ENCODE assay signal across 1 cellular context in the genomic region with DNA sequence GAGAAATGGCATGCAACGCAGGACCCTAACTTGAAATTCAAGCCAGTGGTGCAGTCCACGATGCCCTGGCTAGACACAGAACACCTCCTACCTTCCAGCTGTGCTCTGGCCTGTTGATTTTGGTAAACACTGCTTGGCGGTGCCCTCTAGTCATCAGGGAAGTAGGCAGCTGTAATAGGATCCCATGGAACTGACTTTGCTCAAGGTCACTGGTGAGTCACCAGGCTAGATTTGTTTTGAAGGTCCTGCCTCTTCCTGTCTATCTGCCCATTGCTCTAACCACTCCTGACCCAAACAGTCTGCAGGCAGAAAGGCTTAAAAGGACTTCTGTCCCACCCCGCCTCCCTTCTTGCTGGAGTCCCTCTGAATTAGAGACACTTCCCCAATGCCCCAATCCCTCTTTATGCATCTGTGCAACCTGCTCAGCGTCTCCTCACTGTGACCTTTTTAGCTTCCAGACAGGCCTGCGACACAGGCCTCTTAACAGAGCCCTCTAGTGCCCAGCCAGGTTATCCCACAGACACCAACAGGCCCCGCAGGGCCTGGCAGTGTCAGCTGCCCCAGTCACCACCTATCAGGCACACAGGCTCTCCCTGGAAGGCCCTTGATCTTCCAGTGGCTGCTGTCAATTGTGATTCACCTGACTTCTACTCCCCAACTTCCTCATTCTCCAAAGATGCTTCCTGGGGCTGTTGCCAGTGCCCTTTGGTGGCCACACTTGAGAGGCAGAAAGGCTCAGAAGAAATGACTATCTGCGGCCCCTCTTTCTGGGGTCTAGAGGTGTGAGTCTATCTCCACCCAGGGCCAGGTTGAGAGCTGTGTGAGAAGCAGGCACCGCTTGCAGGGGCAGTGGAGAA.
TF ChIP-seq lines count a peak whose summit lies in the region.

No MANE protein-coding gene starts in this region.

TF ChIP-seq in K562, 482 proteins besides CTCF, POLR2A, EP300 and RAD21 (continued from another document and continues in another):
- TF ChIP-seq, protein P1, sequence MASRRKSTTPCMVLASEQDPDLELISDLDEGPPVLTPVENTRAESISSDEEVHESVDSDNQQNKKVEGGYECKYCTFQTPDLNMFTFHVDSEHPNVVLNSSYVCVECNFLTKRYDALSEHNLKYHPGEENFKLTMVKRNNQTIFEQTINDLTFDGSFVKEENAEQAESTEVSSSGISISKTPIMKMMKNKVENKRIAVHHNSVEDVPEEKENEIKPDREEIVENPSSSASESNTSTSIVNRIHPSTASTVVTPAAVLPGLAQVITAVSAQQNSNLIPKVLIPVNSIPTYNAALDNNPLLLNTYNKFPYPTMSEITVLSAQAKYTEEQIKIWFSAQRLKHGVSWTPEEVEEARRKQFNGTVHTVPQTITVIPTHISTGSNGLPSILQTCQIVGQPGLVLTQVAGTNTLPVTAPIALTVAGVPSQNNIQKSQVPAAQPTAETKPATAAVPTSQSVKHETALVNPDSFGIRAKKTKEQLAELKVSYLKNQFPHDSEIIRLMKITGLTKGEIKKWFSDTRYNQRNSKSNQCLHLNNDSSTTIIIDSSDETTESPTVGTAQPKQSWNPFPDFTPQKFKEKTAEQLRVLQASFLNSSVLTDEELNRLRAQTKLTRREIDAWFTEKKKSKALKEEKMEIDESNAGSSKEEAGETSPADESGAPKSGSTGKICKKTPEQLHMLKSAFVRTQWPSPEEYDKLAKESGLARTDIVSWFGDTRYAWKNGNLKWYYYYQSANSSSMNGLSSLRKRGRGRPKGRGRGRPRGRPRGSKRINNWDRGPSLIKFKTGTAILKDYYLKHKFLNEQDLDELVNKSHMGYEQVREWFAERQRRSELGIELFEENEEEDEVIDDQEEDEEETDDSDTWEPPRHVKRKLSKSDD (conservative IDR thresholded peaks at IDR 0.05; ENCODE audit: low read length) = no peak
- TF ChIP-seq ZNF584 (CRISPR knock-in tag; IDR thresholded peaks at IDR 0.05; ENCODE audit: low read depth) (no peak), ZNF134 (CRISPR knock-in tag; conservative IDR thresholded peaks at IDR 0.05) (no peak), NFE2L1 (tag; IDR thresholded peaks at IDR 0.05; ENCODE audit: borderline replicate concordance, low read depth) (no peak), ZNF740 (CRISPR knock-in tag; IDR thresholded peaks at IDR 0.05) (no peak), ZNF740 (tag; IDR thresholded peaks at IDR 0.05) (no peak), ZBTB40 (IDR thresholded peaks at IDR 0.05) (no peak), ZBTB40 (CRISPR knock-in tag; IDR thresholded peaks at IDR 0.05) (no peak), NR4A1 (CRISPR knock-in tag; IDR thresholded peaks at IDR 0.05) (no peak), NR4A1 (tag; IDR thresholded peaks at IDR 0.05) (no peak), HDGF (IDR thresholded peaks at IDR 0.05) (no peak), ZZZ3 (IDR thresholded peaks at IDR 0.05) (no peak), SRSF3 (IDR thresholded peaks at IDR 0.05; ENCODE audit: insufficient read depth, low read length) (no peak), TAF1 (IDR thresholded peaks at IDR 0.05; ENCODE audit: control insufficient read depth, extremely low read depth, insufficient read depth, low read length, severe bottlenecking) (no peak), CEBPZ (IDR thresholded peaks at IDR 0.05; ENCODE audit: borderline replicate concordance, low read depth, low read length) (no peak), NFE2 (IDR thresholded peaks at IDR 0.05; ENCODE audit: low read depth) (no peak), CHCHD3 (CRISPR knock-in tag; IDR thresholded peaks at IDR 0.05) (no peak), FUS (optimal IDR thresholded peaks at IDR 0.05; ENCODE audit: low read depth, low read length) (no peak), PRPF4 (IDR thresholded peaks at IDR 0.05; ENCODE audit: insufficient read depth, low read depth, low read length, poor library complexity, severe bottlenecking) (no peak), NCOA2 (IDR thresholded peaks at IDR 0.05; ENCODE audit: partially characterized antibody in 2 of 2) (no peak), L3MBTL2 (IDR thresholded peaks at IDR 0.05) (no peak)
- TF ChIP-seq, protein P2, sequence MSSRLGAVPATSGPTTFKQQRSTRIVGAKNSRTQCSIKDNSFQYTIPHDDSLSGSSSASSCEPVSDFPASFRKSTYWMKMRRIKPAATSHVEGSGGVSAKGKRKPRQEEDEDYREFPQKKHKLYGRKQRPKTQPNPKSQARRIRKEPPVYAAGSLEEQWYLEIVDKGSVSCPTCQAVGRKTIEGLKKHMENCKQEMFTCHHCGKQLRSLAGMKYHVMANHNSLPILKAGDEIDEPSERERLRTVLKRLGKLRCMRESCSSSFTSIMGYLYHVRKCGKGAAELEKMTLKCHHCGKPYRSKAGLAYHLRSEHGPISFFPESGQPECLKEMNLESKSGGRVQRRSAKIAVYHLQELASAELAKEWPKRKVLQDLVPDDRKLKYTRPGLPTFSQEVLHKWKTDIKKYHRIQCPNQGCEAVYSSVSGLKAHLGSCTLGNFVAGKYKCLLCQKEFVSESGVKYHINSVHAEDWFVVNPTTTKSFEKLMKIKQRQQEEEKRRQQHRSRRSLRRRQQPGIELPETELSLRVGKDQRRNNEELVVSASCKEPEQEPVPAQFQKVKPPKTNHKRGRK (tag; IDR thresholded peaks at IDR 0.05) = no peak
- TF ChIP-seq, protein P3, sequence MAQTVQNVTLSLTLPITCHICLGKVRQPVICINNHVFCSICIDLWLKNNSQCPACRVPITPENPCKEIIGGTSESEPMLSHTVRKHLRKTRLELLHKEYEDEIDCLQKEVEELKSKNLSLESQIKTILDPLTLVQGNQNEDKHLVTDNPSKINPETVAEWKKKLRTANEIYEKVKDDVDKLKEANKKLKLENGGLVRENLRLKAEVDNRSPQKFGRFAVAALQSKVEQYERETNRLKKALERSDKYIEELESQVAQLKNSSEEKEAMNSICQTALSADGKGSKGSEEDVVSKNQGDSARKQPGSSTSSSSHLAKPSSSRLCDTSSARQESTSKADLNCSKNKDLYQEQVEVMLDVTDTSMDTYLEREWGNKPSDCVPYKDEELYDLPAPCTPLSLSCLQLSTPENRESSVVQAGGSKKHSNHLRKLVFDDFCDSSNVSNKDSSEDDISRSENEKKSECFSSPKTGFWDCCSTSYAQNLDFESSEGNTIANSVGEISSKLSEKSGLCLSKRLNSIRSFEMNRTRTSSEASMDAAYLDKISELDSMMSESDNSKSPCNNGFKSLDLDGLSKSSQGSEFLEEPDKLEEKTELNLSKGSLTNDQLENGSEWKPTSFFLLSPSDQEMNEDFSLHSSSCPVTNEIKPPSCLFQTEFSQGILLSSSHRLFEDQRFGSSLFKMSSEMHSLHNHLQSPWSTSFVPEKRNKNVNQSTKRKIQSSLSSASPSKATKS (CRISPR knock-in tag; IDR thresholded peaks at IDR 0.05) = no peak
- TF ChIP-seq, protein P4, sequence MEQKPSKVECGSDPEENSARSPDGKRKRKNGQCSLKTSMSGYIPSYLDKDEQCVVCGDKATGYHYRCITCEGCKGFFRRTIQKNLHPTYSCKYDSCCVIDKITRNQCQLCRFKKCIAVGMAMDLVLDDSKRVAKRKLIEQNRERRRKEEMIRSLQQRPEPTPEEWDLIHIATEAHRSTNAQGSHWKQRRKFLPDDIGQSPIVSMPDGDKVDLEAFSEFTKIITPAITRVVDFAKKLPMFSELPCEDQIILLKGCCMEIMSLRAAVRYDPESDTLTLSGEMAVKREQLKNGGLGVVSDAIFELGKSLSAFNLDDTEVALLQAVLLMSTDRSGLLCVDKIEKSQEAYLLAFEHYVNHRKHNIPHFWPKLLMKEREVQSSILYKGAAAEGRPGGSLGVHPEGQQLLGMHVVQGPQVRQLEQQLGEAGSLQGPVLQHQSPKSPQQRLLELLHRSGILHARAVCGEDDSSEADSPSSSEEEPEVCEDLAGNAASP (IDR thresholded peaks at IDR 0.05) = no peak
- TF ChIP-seq, protein P5, sequence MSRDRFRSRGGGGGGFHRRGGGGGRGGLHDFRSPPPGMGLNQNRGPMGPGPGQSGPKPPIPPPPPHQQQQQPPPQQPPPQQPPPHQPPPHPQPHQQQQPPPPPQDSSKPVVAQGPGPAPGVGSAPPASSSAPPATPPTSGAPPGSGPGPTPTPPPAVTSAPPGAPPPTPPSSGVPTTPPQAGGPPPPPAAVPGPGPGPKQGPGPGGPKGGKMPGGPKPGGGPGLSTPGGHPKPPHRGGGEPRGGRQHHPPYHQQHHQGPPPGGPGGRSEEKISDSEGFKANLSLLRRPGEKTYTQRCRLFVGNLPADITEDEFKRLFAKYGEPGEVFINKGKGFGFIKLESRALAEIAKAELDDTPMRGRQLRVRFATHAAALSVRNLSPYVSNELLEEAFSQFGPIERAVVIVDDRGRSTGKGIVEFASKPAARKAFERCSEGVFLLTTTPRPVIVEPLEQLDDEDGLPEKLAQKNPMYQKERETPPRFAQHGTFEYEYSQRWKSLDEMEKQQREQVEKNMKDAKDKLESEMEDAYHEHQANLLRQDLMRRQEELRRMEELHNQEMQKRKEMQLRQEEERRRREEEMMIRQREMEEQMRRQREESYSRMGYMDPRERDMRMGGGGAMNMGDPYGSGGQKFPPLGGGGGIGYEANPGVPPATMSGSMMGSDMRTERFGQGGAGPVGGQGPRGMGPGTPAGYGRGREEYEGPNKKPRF (IDR thresholded peaks at IDR 0.05; ENCODE audit: low read depth, low read length) = no peak
